8 cellular contexts compared by ENCODE assay signal in the genomic region with DNA sequence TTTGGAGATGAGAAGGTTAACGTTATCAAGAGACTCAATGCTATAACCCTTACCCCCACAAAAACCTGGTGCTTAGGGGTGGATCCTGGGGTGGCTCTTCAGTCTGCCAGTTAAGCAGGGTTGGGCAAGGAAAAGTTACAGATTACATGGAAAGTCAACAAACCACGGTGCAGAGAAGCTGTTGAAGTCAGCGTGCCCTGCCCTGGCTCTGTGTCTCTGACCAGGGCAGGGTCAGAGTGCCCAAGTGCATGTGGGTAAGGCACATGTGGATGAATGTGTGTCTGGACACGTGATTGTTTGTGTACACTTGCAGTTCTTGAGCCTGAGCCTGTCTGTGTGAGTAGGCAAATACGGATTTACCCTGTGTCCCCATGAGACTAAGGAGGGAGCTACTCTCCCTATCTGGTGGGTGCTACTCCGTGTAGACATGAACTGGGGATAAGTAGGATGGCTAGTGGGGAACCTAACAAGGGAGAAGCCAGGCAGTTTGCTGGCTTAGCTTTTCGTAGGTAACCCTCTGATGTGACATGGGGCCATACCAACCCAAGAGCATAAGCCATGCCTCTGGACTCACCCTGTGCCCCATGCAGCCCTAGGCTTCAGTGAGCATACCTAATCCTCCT. TPM values are rescaled to one million over a fixed set of nuclear protein-coding genes. Genes with fewer than 3 reads are reported as not detected.
DNase-seq lines count a peak whose midpoint lies in the region; ATAC-seq and TF ChIP-seq lines count a peak whose summit lies in the region.
"Had no signal": no experiment of that assay in that cellular context is flagged by ENCODE, and none has a peak within 500 bp of the region (broad histone marks: within the 10 kb centered on the region; RNA-seq: fewer than 3 reads in every experiment).

No MANE protein-coding gene starts in this region.

- intact Hi-C loops in adrenal gland (cut with DNase I): loop anchor here in 1 of 2 donors (10.0 kb wide), 1 partner anchor 116 kb away; the partner anchor contains the start of gene CCR7
- intact Hi-C loops in left colon (cut with DNase I, micrococcal nuclease): no loop called here

- H3K9me3 ChIP-seq in adrenal gland (replicated peaks in 1 of 3) (no peaks in the 10 kb centered on the region), thoracic aorta (no peaks in the 10 kb centered on the region)

- H3K36me3 ChIP-seq in adrenal gland (replicated peaks in 1 of 2) (peaks cover 0 to 17% of the 10 kb centered on the region in 2 donors), thoracic aorta (no peaks in the 10 kb centered on the region)

- peak; percentile 79 for ATAC-seq in left colon
- no peak for ATAC-seq in thoracic aorta (ENCODE audit: insufficient number of reproducible peaks, low FRiP score, low read depth)
- no peak for ATAC-seq in HG03378 (IDR thresholded peaks at IDR 0.05; ENCODE audit: unreplicated experiment)
- ATAC-seq: T-cell had no signal

- H3K4me3 ChIP-seq in adrenal gland: peak overlapping the region in 1 of 4 donors; percentile 19
- H3K4me3 ChIP-seq in thoracic aorta: peak overlapping the region; percentile 48

- H3K27ac ChIP-seq in adrenal gland (peak overlapping the region in 3 of 5 donors; percentile 10 to 80 (median 59)), thoracic aorta (peak overlapping the region; percentile 57 to 72)

- no peak for TF ChIP-seq POLR2A in adrenal gland (IDR thresholded peaks at IDR 0.05)

- DNase-seq in HuH-7.5 (ENCODE audit: low spot score) (peak; percentile 67), adrenal gland (peak in 1 of 7 donors; percentile 15), left colon (peak; percentile 76 to 91), thoracic aorta (ENCODE audit: low spot score) (no peak), NCI-H2081 treated with DMSO at 0.1 percent for 48 hours (lab: John Stamatoyannopoulos, UW) (no peak)
- no peak for DNase-seq in activated naive CD4-positive, alpha-beta T cell treated with Interleukin-2 at 50 U/mL for 16 hours
- DNase-seq: T-cell had no signal

- H3K4me1 ChIP-seq in adrenal gland (replicated peaks in 1 of 2) (peaks cover 20 to 62% of the 10 kb centered on the region in 2 donors), thoracic aorta (ENCODE audit: control insufficient read depth in 1 of 2, low read depth in 2 of 2) (peaks cover 48 to 94% of the 10 kb centered on the region in 2 donors)

- WGBS in adrenal gland, 4 donors: 40 to 58% (median 54%) methylated on average over 7 of the region's 7 CpGs

- TF ChIP-seq CTCF in adrenal gland (IDR thresholded peaks at IDR 0.05) (no peak), thoracic aorta (IDR thresholded peaks at IDR 0.05) (no peak)

- no peaks in the 10 kb centered on the region for H3K27me3 ChIP-seq in adrenal gland
- H3K27me3 ChIP-seq in thoracic aorta (replicated peaks; ENCODE audit: insufficient read depth): no peaks in the 10 kb centered on the region

RNA-seq across cellular contexts. Expression of gene IGFBP4, which starts 5.5 kb away (rescaled TPM):
- total RNA-seq in adrenal gland (100 to 1,000 TPM; 185 to 458 (median 280) TPM), left colon (100 to 1,000 TPM; 148 to 209 TPM), thoracic aorta (100 to 1,000 TPM; 177 to 310 TPM)
- polyA plus RNA-seq in adrenal gland: 100 to 1,000 TPM; 126 to 335 (median 276) TPM

RNA-seq across cellular contexts. Expression of gene TOP2A, which starts 31.1 kb away (rescaled TPM):
- total RNA-seq in adrenal gland (1 to 10 TPM; 1.9 to 6.2 (median 3.9) TPM), left colon (10 to 100 TPM; 10.9 to 30.3 TPM), thoracic aorta (1 to 10 TPM in 1 of 2 donors, under 1 TPM in 1; 0.81 to 8.5 TPM)
- polyA plus RNA-seq in adrenal gland: 1 to 10 TPM in 2 of 3 donors, under 1 TPM in 1; 0.32 to 3.9 (median 1.2) TPM

RNA-seq across cellular contexts. Expression of gene TNS4, which starts 52.7 kb away (rescaled TPM):
- total RNA-seq in adrenal gland (under 1 TPM in 3 of 8 donors, not detected in 5; 0.11 to 0.32 (median 0.14) TPM), left colon (10 to 100 TPM in 1 of 2 donors, 1 to 10 TPM in 1; 2.5 to 10.5 TPM), thoracic aorta (under 1 TPM; 0.14 to 0.78 TPM)
- polyA plus RNA-seq in adrenal gland: under 1 TPM in 2 of 3 donors, not detected in 1; 0.07 to 0.08 TPM

Comparison
In these comparisons a context has a peak if more than half of its experiments do, and no peak if none do; other contexts are left out.
1. DNase-seq: peak in HuH-7.5 (single experiment) and left colon (2 of 2); none in thoracic aorta (single experiment), NCI-H2081 treated with DMSO at 0.1 percent for 48 hours (single experiment) and activated naive CD4-positive, alpha-beta T cell treated with Interleukin-2 at 50 U/mL for 16 hours (single experiment).